In genomic region chr18:49811151-49811938, GRCh38 we compare ENCODE assay signal across 12 cellular contexts. TPM values are rescaled to one million over a fixed set of nuclear protein-coding genes. Genes with fewer than 3 reads are reported as not detected.
DNase-seq lines count a peak whose midpoint lies in the region; ATAC-seq, FAIRE-seq and TF ChIP-seq lines count a peak whose summit lies in the region.
"Had no signal": no experiment of that assay in that cellular context is flagged by ENCODE, and none has a peak within 500 bp of the region (broad histone marks: within the 10 kb centered on the region; RNA-seq: fewer than 3 reads in every experiment).

No MANE protein-coding gene starts in this region.

- H3K79me2 ChIP-seq in PC-3 (ENCODE audit: low read length) (0 out of 2 replicates have a peak, but pooled peaks cover 4% of the 10 kb centered on the region), hepatocyte (peaks cover 78% of the 10 kb centered on the region)

- BruUV-seq in PC-3 (replicated peaks; lab: Mats Ljungman, UMichigan) = no TSS peak

- peaks cover 39% of the 10 kb centered on the region for H3K4me1 Mint-ChIP-seq in activated CD4-positive, alpha-beta T cell treated with anti-CD3 and anti-CD28 coated beads, Interleukin-2, amount 10 ng/mL, durations not matched to agents 24 days and 14 days

- H3K4me2 ChIP-seq in PC-3 (ENCODE audit: low read length) = peak overlapping the region; percentile 39
- H3K4me2 ChIP-seq in hepatocyte = peak overlapping the region; percentile 88

- CTCF ChIA-PET in PC-3 (lab: Charles Lee) = interaction anchor here (1.2 kb wide), 1 partner anchor 47 kb away, joined by 4 read pairs; no protein-coding TSS in a partner anchor

- H3K27me3 Mint-ChIP-seq in activated CD4-positive, alpha-beta T cell treated with anti-CD3 and anti-CD28 coated beads, Interleukin-2, amount 10 ng/mL, durations not matched to agents 24 days and 14 days = no peaks in the 10 kb centered on the region
- H3K27me3 Mint-ChIP-seq: B cell; dendritic cell treated with granulocyte-macrophage colony-stimulating factor and Interleukin-4, amounts not matched to agents 40 ng/mL and 50 ng/mL, for 4 days had no signal

- H3K9me3 ChIP-seq in PC-3 (ENCODE audit: low read length) (no peaks in the 10 kb centered on the region), hepatocyte (ENCODE audit: low read depth) (no peaks in the 10 kb centered on the region), small intestine (ENCODE audit: control insufficient read depth, low read depth) (no peaks in the 10 kb centered on the region)
- H3K9me3 ChIP-seq: lower lobe of right lung had no signal

- H3K27ac Mint-ChIP-seq in activated CD4-positive, alpha-beta T cell treated with anti-CD3 and anti-CD28 coated beads, Interleukin-2, amount 10 ng/mL, durations not matched to agents 24 days and 14 days = no peak overlapping the region

- H3K4me1 ChIP-seq in PC-3 (ENCODE audit: insufficient read depth, low read length) = no peaks in the 10 kb centered on the region; the same call in 1 of the 2 replicates
- peaks cover 14% of the 10 kb centered on the region for H3K4me1 ChIP-seq in hepatocyte (ENCODE audit: insufficient read depth)
- peaks cover 2 to 6% of the 10 kb centered on the region in 2 donors for H3K4me1 ChIP-seq in small intestine (ENCODE audit: control insufficient read depth in 2 of 2, insufficient read depth in 1 of 2, low read depth in 1 of 2, low read length in 1 of 2)

- TF ChIP-seq CTCF in PC-3 (conservative IDR thresholded peaks at IDR 0.05; ENCODE audit: low read depth, low read length) = no peak
- no peak for TF ChIP-seq CTCF in hepatocyte (IDR thresholded peaks at IDR 0.05; ENCODE audit: poor library complexity)

- FAIRE-seq in small intestine (lab: Jason Lieb, UNC) = no peak

- H3K9me3 Mint-ChIP-seq in activated CD4-positive, alpha-beta T cell treated with anti-CD3 and anti-CD28 coated beads, Interleukin-2, amount 10 ng/mL, durations not matched to agents 24 days and 14 days = peaks cover 8% of the 10 kb centered on the region

- peaks cover 40% of the 10 kb centered on the region for H3K36me3 Mint-ChIP-seq in activated CD4-positive, alpha-beta T cell treated with anti-CD3 and anti-CD28 coated beads, Interleukin-2, amount 10 ng/mL, durations not matched to agents 24 days and 14 days (ENCODE audit: low read depth)

- no peak overlapping the region for H3K4me3 ChIP-seq in PC-3 (ENCODE audit: low read length)
- peak overlapping the region; percentile 52 for H3K4me3 ChIP-seq in hepatocyte
- peak overlapping the region in 1 of 2 donors; percentile 36 for H3K4me3 ChIP-seq in small intestine (ENCODE audit: low read depth in 1 of 2, low read length in 2 of 2)

- intact Hi-C loops in activated CD4-positive, alpha-beta T cell treated with anti-CD3 and anti-CD28 coated beads, Interleukin-2, amount 10 ng/mL, durations not matched to agents 24 days and 14 days (cut with micrococcal nuclease) = loop anchor here (5.0 kb wide), 3 partner anchors 46 to 476 kb away; partner anchors contain the start of genes CFAP53 and CXXC1
- intact Hi-C loops in PC-3 (cut with micrococcal nuclease) = no loop called here

- no peak for DNase-seq in activated CD4-positive, alpha-beta T cell treated with anti-CD3 and anti-CD28 coated beads, Interleukin-2, amount 10 ng/mL, durations not matched to agents 24 days and 14 days
- no peak for DNase-seq in activated CD4-positive, alpha-beta T cell treated with anti-CD3 and anti-CD28 coated beads for 48 hours
- DNase-seq in PC-3 = peak; percentile 7
- no peak for DNase-seq in hepatocyte (ENCODE audit: low spot score)
- DNase-seq in small intestine = peak; percentile 57
- DNase-seq in COLO829 (ENCODE audit: low spot score) = no peak
- DNase-seq in activated CD4-positive, CD25-positive, alpha-beta regulatory T cell treated with anti-CD3 and anti-CD28 coated beads, Interleukin-2, amount 50 U/mL, for 72 hours = no peak
- DNase-seq: lower lobe of right lung, NCI-H345 had no signal

- H3K27ac ChIP-seq in PC-3 (ENCODE audit: low read length) = no peak overlapping the region
- peak overlapping the region; percentile 99 for H3K27ac ChIP-seq in hepatocyte
- peak overlapping the region; percentile 64 to 65 for H3K27ac ChIP-seq in small intestine (ENCODE audit: low read depth in 1 of 2, low read length in 1 of 2)

- ATAC-seq in PC-3 (no peak), GM21381 (IDR thresholded peaks at IDR 0.05; ENCODE audit: unreplicated experiment) (no peak)
- ATAC-seq: lower lobe of right lung had no signal

- H3K36me3 ChIP-seq in PC-3 (ENCODE audit: low read depth, low read length) (no peaks in the 10 kb centered on the region), hepatocyte (replicated peaks; ENCODE audit: insufficient read depth, low read depth) (no peaks in the 10 kb centered on the region), small intestine (ENCODE audit: control insufficient read depth in 2 of 2, insufficient read depth in 2 of 2, low read length in 2 of 2) (no peaks in the 10 kb centered on the region)
- H3K36me3 ChIP-seq: lower lobe of right lung had no signal

- H4K20me1 ChIP-seq in PC-3 (ENCODE audit: low read length) = no peaks in the 10 kb centered on the region
- H4K20me1 ChIP-seq in hepatocyte (ENCODE audit: insufficient read depth, poor library complexity, severe bottlenecking) = no peaks in the 10 kb centered on the region

- POLR2A ChIA-PET in PC-3 (lab: Charles Lee; ENCODE audit: unreplicated experiment) = interaction anchor here (0.5 to 0.7 kb wide), 2 partner anchors 13 to 315 kb away, joined by 3 to 4 read pairs; no protein-coding TSS in a partner anchor

- WGBS in hepatocyte (ENCODE audit: low lambda C conversion rate, missing lambda C conversion rate) = 18% methylated on average over 7 of the region's 7 CpGs
- 10 to 41% (median 37%) methylated on average over 7 of the region's 7 CpGs for WGBS in small intestine, 3 donors

- H3K4me3 Mint-ChIP-seq in activated CD4-positive, alpha-beta T cell treated with anti-CD3 and anti-CD28 coated beads, Interleukin-2, amount 10 ng/mL, durations not matched to agents 24 days and 14 days = peak overlapping the region; percentile 45

- H3K9me2 ChIP-seq in PC-3 (replicated peaks; ENCODE audit: low read length) (no peaks in the 10 kb centered on the region), hepatocyte (replicated peaks; ENCODE audit: insufficient read depth) (no peaks in the 10 kb centered on the region)

- H3K27me3 ChIP-seq in PC-3 (ENCODE audit: low read length) (no peaks in the 10 kb centered on the region), hepatocyte (no peaks in the 10 kb centered on the region), small intestine (ENCODE audit: control insufficient read depth in 2 of 2, insufficient read depth in 2 of 2, low read length in 2 of 2) (no peaks in the 10 kb centered on the region)

- H2AFZ ChIP-seq in PC-3 (ENCODE audit: low read length) = no peak overlapping the region
- no peak overlapping the region for H2AFZ ChIP-seq in hepatocyte

- H3F3A ChIP-seq in PC-3 (ENCODE audit: low read length, unreplicated experiment) = no peaks in the 10 kb centered on the region

- no peak overlapping the region for H3K9ac ChIP-seq in PC-3 (ENCODE audit: low read length)

RNA-seq across cellular contexts. Expression of gene ACAA2, which starts 2.0 kb away (rescaled TPM):
- total RNA-seq in activated CD4-positive, alpha-beta T cell treated with anti-CD3 and anti-CD28 coated beads, Interleukin-2, amount 10 ng/mL, durations not matched to agents 24 days and 14 days = 69.7 and 72.1 TPM in 2 replicates
- total RNA-seq in PC-3 (2014; rRNA removed) = 6.5 and 7.1 TPM in 2 replicates
- total RNA-seq in hepatocyte = 154 and 174 TPM in 2 replicates
- 165 and 189 TPM in 2 replicates for polyA plus RNA-seq in hepatocyte
- 100 to 1,000 TPM; 117 to 397 (median 298) TPM for polyA plus RNA-seq in small intestine

Comparison
In these comparisons a context has a peak if more than half of its experiments do, and no peak if none do; other contexts are left out.
1. DNase-seq: peak in PC-3 (single experiment) and small intestine (single experiment); none in activated CD4-positive, alpha-beta T cell treated with anti-CD3 and anti-CD28 coated beads, Interleukin-2, amount 10 ng/mL, durations not matched to agents 24 days and 14 days (single experiment), activated CD4-positive, alpha-beta T cell treated with anti-CD3 and anti-CD28 coated beads for 48 hours (single experiment), hepatocyte (single experiment), COLO829 (single experiment) and activated CD4-positive, CD25-positive, alpha-beta regulatory T cell treated with anti-CD3 and anti-CD28 coated beads, Interleukin-2, amount 50 U/mL, for 72 hours (single experiment).